Comparison of ENCODE assay signal across 15 cellular contexts in genomic region chr1:19309123-19309813, GRCh38. TPM values are rescaled to one million over a fixed set of nuclear protein-coding genes. Genes with fewer than 3 reads are reported as not detected.
DNase-seq lines count a peak whose midpoint lies in the region; ATAC-seq, FAIRE-seq and TF ChIP-seq lines count a peak whose summit lies in the region.
"Had no signal": no experiment of that assay in that cellular context is flagged by ENCODE, and none has a peak within 500 bp of the region (broad histone marks: within the 10 kb centered on the region; RNA-seq: fewer than 3 reads in every experiment).

No MANE protein-coding gene starts in this region.

- no peak overlapping the region for H2AFZ ChIP-seq in HepG2 (ENCODE audit: low read length)

- H3K4me3 ChIP-seq in HepG2 (replicated peaks in 1 of 3; ENCODE audit: insufficient read depth in 1 of 3, low read depth in 2 of 3, low read length in 3 of 3) = no peak overlapping the region
- no peak overlapping the region for H3K4me3 ChIP-seq in right lobe of liver
- H3K4me3 ChIP-seq in adipocyte (ENCODE audit: low read length) = no peak overlapping the region

- H3K4me2 ChIP-seq in HepG2 (ENCODE audit: low read depth, low read length) = no peak overlapping the region

- in situ Hi-C loops in HepG2 (cut with HindIII; ENCODE audit: extremely low pct_ligation_motif_present, low pct_unique_long_range_greater_than_20kb) = no loop called here

- no peak for FAIRE-seq in HepG2 (lab: Jason Lieb, UNC)
- FAIRE-seq: GM12891 had no signal

- H3K9me3 Mint-ChIP-seq in type B pancreatic cell = no peaks in the 10 kb centered on the region
- H3K9me3 Mint-ChIP-seq: activated naive CD4-positive, alpha-beta T cell treated with anti-CD3 and anti-CD28 coated beads, Interleukin-2, amount 50 U/mL, for 72 hours; endodermal cell had no signal

- H3K4me1 ChIP-seq in HepG2 (ENCODE audit: insufficient read depth, low read length) (peaks cover 47% of the 10 kb centered on the region), right lobe of liver (peaks cover 0 to 18% (median 7%) of the 10 kb centered on the region in 4 donors), adipocyte (ENCODE audit: control insufficient read depth, insufficient read depth, low read length) (peaks cover 32% of the 10 kb centered on the region)

- no peak overlapping the region for H3K27ac ChIP-seq in HepG2 (ENCODE audit: extremely low read length, insufficient read depth, low read length)
- no peak overlapping the region for H3K27ac ChIP-seq in right lobe of liver
- H3K27ac ChIP-seq: C4-2B had no signal

- TF ChIP-seq EP300 in HepG2 (IDR thresholded peaks at IDR 0.05; ENCODE audit: low read depth in 2 of 2, low read length in 2 of 2) (no peak), HepG2 (CRISPR knock-in tag; IDR thresholded peaks at IDR 0.05; ENCODE audit: borderline replicate concordance) (no peak)

- peaks cover 20% of the 10 kb centered on the region for H3K4me1 Mint-ChIP-seq in type B pancreatic cell (ENCODE audit: unreplicated experiment)

- no peaks in the 10 kb centered on the region; the same call in 1 of the 2 replicates for H4K20me1 ChIP-seq in HepG2 (ENCODE audit: insufficient read depth, low read length)

- H3K79me2 ChIP-seq in HepG2 (ENCODE audit: insufficient read depth, low read length) = peaks cover 27% of the 10 kb centered on the region

- TF ChIP-seq CTCF in HepG2 (CRISPR knock-in tag; IDR thresholded peaks at IDR 0.05) = no peak
- TF ChIP-seq CTCF in right lobe of liver (IDR thresholded peaks at IDR 0.05) = no peak
- no peak for TF ChIP-seq CTCF in type B pancreatic cell (conservative IDR thresholded peaks at IDR 0.05)

- H3K9ac ChIP-seq in HepG2 (ENCODE audit: insufficient read depth, low read depth, low read length) = no peak overlapping the region
- H3K9ac ChIP-seq in adipocyte (ENCODE audit: low read length) = no peak overlapping the region

- peaks cover 26% of the 10 kb centered on the region for H3K36me3 Mint-ChIP-seq in type B pancreatic cell

- no peaks in the 10 kb centered on the region for H3K9me3 ChIP-seq in HepG2 (ENCODE audit: low read length)
- no peaks in the 10 kb centered on the region for H3K9me3 ChIP-seq in right lobe of liver
- no peaks in the 10 kb centered on the region for H3K9me3 ChIP-seq in adipocyte (ENCODE audit: control insufficient read depth, low read length)

- TF ChIP-seq POLR2A in HepG2 (IDR thresholded peaks at IDR 0.05; ENCODE audit: insufficient read depth in 1 of 2, low read depth in 2 of 2, low read length in 2 of 2) (no peak), right lobe of liver (IDR thresholded peaks at IDR 0.05) (no peak)

- CTCF ChIA-PET in HepG2 (lab: Yijun Ruan, JAX; ENCODE audit: low intra/inter-chr PET ratio, low total read pairs) = no interaction called here

- DNase-seq in HepG2 (ENCODE audit: low spot score) = no peak
- no peak for DNase-seq in right lobe of liver
- DNase-seq in adipocyte (ENCODE audit: low read depth) = peak; percentile 60
- DNase-seq in glomerular visceral epithelial cell (ENCODE audit: extremely low spot score) = peak; percentile 53
- DNase-seq in type B pancreatic cell (ENCODE audit: extremely low spot score, unreplicated experiment) = no peak
- DNase-seq in SKM-1 (lab: John Stamatoyannopoulos, UW; ENCODE audit: unreplicated experiment) = no peak
- no peak for DNase-seq in stimulated activated CD4-positive, alpha-beta T cell treated with anti-CD3 and anti-CD28 coated beads, Interleukin-2, amount 100 ng/mL, for 24 hours
- DNase-seq in GM19240 (ENCODE audit: insufficient read length, low spot score) = no peak
- DNase-seq: endodermal cell; NCI-H1105 treated with DMSO at 0.1 percent for 48 hours; NCI-H69; stimulated activated CD4-positive, alpha-beta T cell treated with anti-CD3 and anti-CD28 coated beads, Interleukin-4, amount 100 ng/mL, for 1 hour had no signal

- no peak for TF ChIP-seq RAD21 in HepG2 (CRISPR knock-in tag; IDR thresholded peaks at IDR 0.05)

- H3K36me3 ChIP-seq in HepG2 (replicated peaks in 1 of 2; ENCODE audit: control insufficient read depth in 1 of 2, insufficient read depth in 2 of 2, low read length in 2 of 2) = peaks cover 10 to 48% of the 10 kb centered on the region in 2 experiments; a peak in 4 of 5 replicates
- peaks cover 0 to 34% (median 14%) of the 10 kb centered on the region in 4 donors for H3K36me3 ChIP-seq in right lobe of liver
- H3K36me3 ChIP-seq in adipocyte (ENCODE audit: control insufficient read depth, insufficient read depth, low read length, severe bottlenecking) = peaks cover 47% of the 10 kb centered on the region

- 97% methylated on average over 6 of the region's 6 CpGs for WGBS in HepG2 (ENCODE audit: low lambda C conversion rate)
- 78% methylated on average over 5 of the region's 6 CpGs for WGBS in right lobe of liver (ENCODE audit: insufficient coverage, low coverage, low lambda C conversion rate, missing lambda C conversion rate)

- peak overlapping the region; percentile 71 for H3K4me3 Mint-ChIP-seq in type B pancreatic cell

- ATAC-seq in HepG2 = no peak
- no peak for ATAC-seq in right lobe of liver
- ATAC-seq: activated naive CD4-positive, alpha-beta T cell treated with anti-CD3 and anti-CD28 coated beads, Interleukin-2, amount 50 U/mL, for 72 hours had no signal

- POLR2A ChIA-PET in HepG2 (lab: Yijun Ruan, JAX) = no interaction called here

- H3K27me3 ChIP-seq in HepG2 (ENCODE audit: control insufficient read depth in 1 of 2, insufficient read depth in 2 of 2, low read length in 2 of 2) (no peaks in the 10 kb centered on the region; a peak in 1 of 5 replicates), right lobe of liver (no peaks in the 10 kb centered on the region), adipocyte (replicated peaks; ENCODE audit: control insufficient read depth, insufficient read depth, low read length) (no peaks in the 10 kb centered on the region)

- no peaks in the 10 kb centered on the region for H3K27me3 Mint-ChIP-seq in type B pancreatic cell

- intact Hi-C loops in HepG2 (cut with micrococcal nuclease; ENCODE audit: unreplicated experiment) (no loop called here), right lobe of liver (cut with DNase I) (no loop called here)

- H3K27ac Mint-ChIP-seq in type B pancreatic cell = no peak overlapping the region
- H3K27ac Mint-ChIP-seq: endodermal cell had no signal

- no TSS peak for BruUV-seq in HepG2 (replicated peaks; lab: Mats Ljungman, UMichigan)

RNA-seq across cellular contexts. Expression of gene AKR7A2, which starts 2.7 kb away (rescaled TPM):
- total RNA-seq in HepG2 (2016; rRNA removed; fragmentation: Illumina TruSeq; extraction: Trizol) = 75.6 and 91.8 TPM in 2 replicates
- 27.2 and 29.3 TPM in 2 replicates for total RNA-seq in HepG2 (2016; cell fraction: cytosol; rRNA removed; fragmentation: Illumina TruSeq; extraction: Trizol; ENCODE audit: low read depth)
- total RNA-seq in HepG2 (2016; cell fraction: insoluble cytoplasmic fraction; rRNA removed; fragmentation: Illumina TruSeq; extraction: Trizol) = 75.1 and 91.3 TPM in 2 replicates
- total RNA-seq in HepG2 (2016; cell fraction: membrane; rRNA removed; fragmentation: Illumina TruSeq; extraction: Trizol) = 38.5 and 45.3 TPM in 2 replicates
- total RNA-seq in HepG2 (2016; cell fraction: nucleus; rRNA removed; fragmentation: Illumina TruSeq; extraction: Trizol) = 31.9 and 40.6 TPM in 2 replicates
- polyA plus RNA-seq in HepG2 (2011; rRNA removed) = 40.8 and 45.2 TPM in 2 replicates
- polyA plus RNA-seq in HepG2 (2011; cell fraction: cytosol; rRNA removed) = 42.0 and 59.5 TPM in 2 replicates
- 20.7 and 23.1 TPM in 2 replicates for polyA plus RNA-seq in HepG2 (2011; cell fraction: nucleus; rRNA removed)
- polyA plus RNA-seq in HepG2 (2012) = 23.2 and 37.3 TPM in 2 replicates
- 30.5 and 33.1 TPM in 2 replicates for polyA plus RNA-seq in HepG2 (2016; cell fraction: cytosol; fragmentation: Illumina TruSeq; extraction: Trizol; ENCODE audit: low read depth)
- polyA plus RNA-seq in HepG2 (2016; cell fraction: insoluble cytoplasmic fraction; fragmentation: Illumina TruSeq; extraction: Trizol; ENCODE audit: low read depth) = 96.1 and 104 TPM in 2 replicates
- 33.3 and 38.2 TPM in 2 replicates for polyA plus RNA-seq in HepG2 (2016; cell fraction: membrane; fragmentation: Illumina TruSeq; extraction: Trizol; ENCODE audit: low read depth)
- polyA plus RNA-seq in HepG2 (2016; cell fraction: nucleus; fragmentation: Illumina TruSeq; extraction: Trizol; ENCODE audit: insufficient read depth, low read depth) = 46.3 and 53.6 TPM in 2 replicates
- polyA minus RNA-seq in HepG2 (2011; rRNA and poly(A)+ RNA removed; ENCODE audit: low replicate concordance) = 57.1 and 74.2 TPM in 2 replicates
- polyA minus RNA-seq in HepG2 (2011; cell fraction: cytosol; rRNA and poly(A)+ RNA removed) = 23.5 and 26.5 TPM in 2 replicates
- polyA minus RNA-seq in HepG2 (2011; cell fraction: nucleus; rRNA and poly(A)+ RNA removed) = 13.2 and 15.2 TPM in 2 replicates
- 10 to 100 TPM; 41.4 to 85.1 (median 51.2) TPM for total RNA-seq in right lobe of liver
- 57.2 and 75.2 TPM in 2 replicates for total RNA-seq in type B pancreatic cell (ENCODE audit: low replicate concordance)

RNA-seq across cellular contexts. Expression of gene SLC66A1, which starts 2.9 kb away (rescaled TPM):
- total RNA-seq in HepG2 (2016; rRNA removed; fragmentation: Illumina TruSeq; extraction: Trizol) = 8.5 and 18.9 TPM in 2 replicates
- 4.6 and 5.7 TPM in 2 replicates for total RNA-seq in HepG2 (2016; cell fraction: cytosol; rRNA removed; fragmentation: Illumina TruSeq; extraction: Trizol; ENCODE audit: low read depth)
- total RNA-seq in HepG2 (2016; cell fraction: insoluble cytoplasmic fraction; rRNA removed; fragmentation: Illumina TruSeq; extraction: Trizol) = 9.7 and 20.6 TPM in 2 replicates
- total RNA-seq in HepG2 (2016; cell fraction: membrane; rRNA removed; fragmentation: Illumina TruSeq; extraction: Trizol) = 8.2 and 8.3 TPM in 2 replicates
- total RNA-seq in HepG2 (2016; cell fraction: nucleus; rRNA removed; fragmentation: Illumina TruSeq; extraction: Trizol) = 17.2 and 20.6 TPM in 2 replicates
- 15.4 and 24.4 TPM in 2 replicates for polyA plus RNA-seq in HepG2 (2011; rRNA removed)
- polyA plus RNA-seq in HepG2 (2011; cell fraction: cytosol; rRNA removed) = 15.0 and 19.6 TPM in 2 replicates
- 21.9 and 23.2 TPM in 2 replicates for polyA plus RNA-seq in HepG2 (2011; cell fraction: nucleus; rRNA removed)
- polyA plus RNA-seq in HepG2 (2012) = 8.6 and 10.0 TPM in 2 replicates
- 4.3 and 5.7 TPM in 2 replicates for polyA plus RNA-seq in HepG2 (2016; cell fraction: cytosol; fragmentation: Illumina TruSeq; extraction: Trizol; ENCODE audit: low read depth)
- polyA plus RNA-seq in HepG2 (2016; cell fraction: insoluble cytoplasmic fraction; fragmentation: Illumina TruSeq; extraction: Trizol; ENCODE audit: low read depth) = 8.0 and 11.5 TPM in 2 replicates
- polyA plus RNA-seq in HepG2 (2016; cell fraction: membrane; fragmentation: Illumina TruSeq; extraction: Trizol; ENCODE audit: low read depth) = 6.1 and 8.5 TPM in 2 replicates
- 41.6 and 41.9 TPM in 2 replicates for polyA plus RNA-seq in HepG2 (2016; cell fraction: nucleus; fragmentation: Illumina TruSeq; extraction: Trizol; ENCODE audit: insufficient read depth, low read depth)
- 17.2 and 31.0 TPM in 2 replicates for polyA minus RNA-seq in HepG2 (2011; rRNA and poly(A)+ RNA removed; ENCODE audit: low replicate concordance)
- 7.4 and 8.9 TPM in 2 replicates for polyA minus RNA-seq in HepG2 (2011; cell fraction: cytosol; rRNA and poly(A)+ RNA removed)
- polyA minus RNA-seq in HepG2 (2011; cell fraction: nucleus; rRNA and poly(A)+ RNA removed) = 9.9 and 11.1 TPM in 2 replicates
- total RNA-seq in right lobe of liver = 10 to 100 TPM in 3 of 6 experiments, 1 to 10 TPM in 3; 8.4 to 20.6 (median 11.2) TPM
- total RNA-seq in type B pancreatic cell (ENCODE audit: low replicate concordance) = 18.3 and 24.1 TPM in 2 replicates

RNA-seq across cellular contexts. Expression of gene AKR7A3, which starts 20.7 kb away (rescaled TPM):
- total RNA-seq in HepG2 (2016; rRNA removed; fragmentation: Illumina TruSeq; extraction: Trizol) (0.15 and 1.00 TPM in 2 replicates), right lobe of liver (100 to 1,000 TPM in 4 of 6 experiments, 10 to 100 TPM in 2; 58.1 to 169 (median 130) TPM), type B pancreatic cell (ENCODE audit: low replicate concordance) (1.3 and 4.6 TPM in 2 replicates)
- total RNA-seq in HepG2 (2016; cell fraction: cytosol; rRNA removed; fragmentation: Illumina TruSeq; extraction: Trizol; ENCODE audit: low read depth) = 0.18 TPM in 1 of 2 replicates, not detected in the other
- 0.21 and 0.71 TPM in 2 replicates for total RNA-seq in HepG2 (2016; cell fraction: insoluble cytoplasmic fraction; rRNA removed; fragmentation: Illumina TruSeq; extraction: Trizol)
- total RNA-seq in HepG2 (2016; cell fraction: membrane; rRNA removed; fragmentation: Illumina TruSeq; extraction: Trizol) = 0.28 and 0.46 TPM in 2 replicates
- total RNA-seq in HepG2 (2016; cell fraction: nucleus; rRNA removed; fragmentation: Illumina TruSeq; extraction: Trizol) = 1.7 TPM in 2 replicates
- polyA plus RNA-seq in HepG2 (2011; rRNA removed) = 0.58 and 1.0 TPM in 2 replicates
- 0.22 and 0.24 TPM in 2 replicates for polyA plus RNA-seq in HepG2 (2011; cell fraction: cytosol; rRNA removed)
- polyA plus RNA-seq in HepG2 (2011; cell fraction: nucleus; rRNA removed) = 4.2 and 5.2 TPM in 2 replicates
- polyA plus RNA-seq in HepG2 (2012) = 0.45 and 0.56 TPM in 2 replicates
- 0.25 and 0.31 TPM in 2 replicates for polyA plus RNA-seq in HepG2 (2016; cell fraction: cytosol; fragmentation: Illumina TruSeq; extraction: Trizol; ENCODE audit: low read depth)
- 0.17 and 0.23 TPM in 2 replicates for polyA plus RNA-seq in HepG2 (2016; cell fraction: insoluble cytoplasmic fraction; fragmentation: Illumina TruSeq; extraction: Trizol; ENCODE audit: low read depth)
- 0.11 and 0.15 TPM in 2 replicates for polyA plus RNA-seq in HepG2 (2016; cell fraction: membrane; fragmentation: Illumina TruSeq; extraction: Trizol; ENCODE audit: low read depth)
- polyA plus RNA-seq in HepG2 (2016; cell fraction: nucleus; fragmentation: Illumina TruSeq; extraction: Trizol; ENCODE audit: insufficient read depth, low read depth) = 4.0 and 5.6 TPM in 2 replicates
- 0.34 and 1.1 TPM in 2 replicates for polyA minus RNA-seq in HepG2 (2011; rRNA and poly(A)+ RNA removed; ENCODE audit: low replicate concordance)
- polyA minus RNA-seq in HepG2 (2011; cell fraction: cytosol; rRNA and poly(A)+ RNA removed) = not detected in 2 replicates
- polyA minus RNA-seq in HepG2 (2011; cell fraction: nucleus; rRNA and poly(A)+ RNA removed) = 0.99 and 1.0 TPM in 2 replicates

RNA-seq across cellular contexts. Expression of gene MRTO4, which starts 57.7 kb away (rescaled TPM):
- total RNA-seq in HepG2 (2016; rRNA removed; fragmentation: Illumina TruSeq; extraction: Trizol) = 59.2 and 63.3 TPM in 2 replicates
- total RNA-seq in HepG2 (2016; cell fraction: cytosol; rRNA removed; fragmentation: Illumina TruSeq; extraction: Trizol; ENCODE audit: low read depth) = 13.9 and 15.0 TPM in 2 replicates
- total RNA-seq in HepG2 (2016; cell fraction: insoluble cytoplasmic fraction; rRNA removed; fragmentation: Illumina TruSeq; extraction: Trizol) = 60.4 and 64.9 TPM in 2 replicates
- total RNA-seq in HepG2 (2016; cell fraction: membrane; rRNA removed; fragmentation: Illumina TruSeq; extraction: Trizol) = 28.3 and 30.7 TPM in 2 replicates
- 33.6 and 42.6 TPM in 2 replicates for total RNA-seq in HepG2 (2016; cell fraction: nucleus; rRNA removed; fragmentation: Illumina TruSeq; extraction: Trizol)
- 26.9 and 28.1 TPM in 2 replicates for polyA plus RNA-seq in HepG2 (2011; rRNA removed)
- 30.3 and 30.6 TPM in 2 replicates for polyA plus RNA-seq in HepG2 (2011; cell fraction: cytosol; rRNA removed)
- 14.7 TPM in 2 replicates for polyA plus RNA-seq in HepG2 (2011; cell fraction: nucleus; rRNA removed)
- 25.4 and 26.7 TPM in 2 replicates for polyA plus RNA-seq in HepG2 (2012)
- 13.0 and 14.1 TPM in 2 replicates for polyA plus RNA-seq in HepG2 (2016; cell fraction: cytosol; fragmentation: Illumina TruSeq; extraction: Trizol; ENCODE audit: low read depth)
- polyA plus RNA-seq in HepG2 (2016; cell fraction: insoluble cytoplasmic fraction; fragmentation: Illumina TruSeq; extraction: Trizol; ENCODE audit: low read depth) = 66.0 and 67.8 TPM in 2 replicates
- polyA plus RNA-seq in HepG2 (2016; cell fraction: membrane; fragmentation: Illumina TruSeq; extraction: Trizol; ENCODE audit: low read depth) = 18.8 and 20.4 TPM in 2 replicates
- polyA plus RNA-seq in HepG2 (2016; cell fraction: nucleus; fragmentation: Illumina TruSeq; extraction: Trizol; ENCODE audit: insufficient read depth, low read depth) = 58.4 and 65.8 TPM in 2 replicates
- 24.1 and 67.1 TPM in 2 replicates for polyA minus RNA-seq in HepG2 (2011; rRNA and poly(A)+ RNA removed; ENCODE audit: low replicate concordance)
- polyA minus RNA-seq in HepG2 (2011; cell fraction: cytosol; rRNA and poly(A)+ RNA removed) = 7.8 TPM in 2 replicates
- polyA minus RNA-seq in HepG2 (2011; cell fraction: nucleus; rRNA and poly(A)+ RNA removed) = 16.9 and 21.1 TPM in 2 replicates
- total RNA-seq in right lobe of liver = 10 to 100 TPM in 2 of 6 experiments, 1 to 10 TPM in 4; 7.0 to 17.3 (median 8.2) TPM
- 35.9 and 43.3 TPM in 2 replicates for total RNA-seq in type B pancreatic cell (ENCODE audit: low replicate concordance)

RNA-seq across cellular contexts. Expression of gene EMC1, which starts 57.9 kb away (rescaled TPM):
- total RNA-seq in HepG2 (2016; rRNA removed; fragmentation: Illumina TruSeq; extraction: Trizol) (22.1 and 61.3 TPM in 2 replicates), right lobe of liver (10 to 100 TPM; 18.6 to 32.7 (median 25.3) TPM), type B pancreatic cell (ENCODE audit: low replicate concordance) (48.6 and 60.1 TPM in 2 replicates)
- 10.9 and 11.1 TPM in 2 replicates for total RNA-seq in HepG2 (2016; cell fraction: cytosol; rRNA removed; fragmentation: Illumina TruSeq; extraction: Trizol; ENCODE audit: low read depth)
- total RNA-seq in HepG2 (2016; cell fraction: insoluble cytoplasmic fraction; rRNA removed; fragmentation: Illumina TruSeq; extraction: Trizol) = 19.7 and 63.8 TPM in 2 replicates
- total RNA-seq in HepG2 (2016; cell fraction: membrane; rRNA removed; fragmentation: Illumina TruSeq; extraction: Trizol) = 9.9 and 11.1 TPM in 2 replicates
- 63.2 and 69.4 TPM in 2 replicates for total RNA-seq in HepG2 (2016; cell fraction: nucleus; rRNA removed; fragmentation: Illumina TruSeq; extraction: Trizol)
- 38.0 and 41.8 TPM in 2 replicates for polyA plus RNA-seq in HepG2 (2011; rRNA removed)
- 25.5 and 33.1 TPM in 2 replicates for polyA plus RNA-seq in HepG2 (2011; cell fraction: cytosol; rRNA removed)
- polyA plus RNA-seq in HepG2 (2011; cell fraction: nucleus; rRNA removed) = 95.2 and 109 TPM in 2 replicates
- 43.3 and 52.6 TPM in 2 replicates for polyA plus RNA-seq in HepG2 (2012)
- 2.6 and 3.2 TPM in 2 replicates for polyA plus RNA-seq in HepG2 (2016; cell fraction: cytosol; fragmentation: Illumina TruSeq; extraction: Trizol; ENCODE audit: low read depth)
- polyA plus RNA-seq in HepG2 (2016; cell fraction: insoluble cytoplasmic fraction; fragmentation: Illumina TruSeq; extraction: Trizol; ENCODE audit: low read depth) = 16.4 and 18.7 TPM in 2 replicates
- polyA plus RNA-seq in HepG2 (2016; cell fraction: membrane; fragmentation: Illumina TruSeq; extraction: Trizol; ENCODE audit: low read depth) = 3.9 and 5.8 TPM in 2 replicates
- 85.8 and 96.2 TPM in 2 replicates for polyA plus RNA-seq in HepG2 (2016; cell fraction: nucleus; fragmentation: Illumina TruSeq; extraction: Trizol; ENCODE audit: insufficient read depth, low read depth)
- 58.6 and 79.4 TPM in 2 replicates for polyA minus RNA-seq in HepG2 (2011; rRNA and poly(A)+ RNA removed; ENCODE audit: low replicate concordance)
- 32.4 and 33.9 TPM in 2 replicates for polyA minus RNA-seq in HepG2 (2011; cell fraction: cytosol; rRNA and poly(A)+ RNA removed)
- 40.7 and 45.0 TPM in 2 replicates for polyA minus RNA-seq in HepG2 (2011; cell fraction: nucleus; rRNA and poly(A)+ RNA removed)

Comparison
In these comparisons a context has a peak if more than half of its experiments do, and no peak if none do; other contexts are left out.
1. RNA of gene AKR7A3, which starts 20.7 kb away (total RNA-seq): 58.1 to 169 TPM in right lobe of liver; 1.3 to 4.6 TPM in type B pancreatic cell and 0.15 to 1.7 TPM in HepG2; every median in the first group is over 10 times any median in the second.
2. DNase-seq: peak in adipocyte (single experiment) and glomerular visceral epithelial cell (single experiment); none in HepG2 (single experiment), right lobe of liver (0 of 3), type B pancreatic cell (single experiment), SKM-1 (single experiment), stimulated activated CD4-positive, alpha-beta T cell treated with anti-CD3 and anti-CD28 coated beads, Interleukin-2, amount 100 ng/mL, for 24 hours (0 of 2) and GM19240 (single experiment).